In the genomic region with DNA sequence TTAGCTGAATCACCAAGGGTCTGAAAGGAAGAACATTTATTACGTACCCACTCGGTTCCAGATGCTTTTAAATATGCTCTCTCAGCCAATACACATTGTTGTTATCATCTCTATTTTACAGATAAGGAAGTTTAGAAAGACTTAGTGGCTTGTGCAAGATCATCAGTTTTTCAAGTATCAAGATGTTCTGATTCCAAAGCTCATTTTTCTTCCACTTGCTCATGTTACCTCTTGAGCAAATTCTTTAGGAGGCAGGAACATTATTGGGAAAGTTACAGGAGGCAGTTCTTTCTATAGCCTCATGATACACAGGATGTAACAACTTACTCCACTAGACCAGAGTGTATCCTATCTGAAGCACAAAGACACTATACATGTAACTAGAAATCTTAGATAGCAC, we compare ENCODE assay signal across 19 cellular contexts.
DNase-seq lines count a peak whose midpoint lies in the region; ATAC-seq, FAIRE-seq and TF ChIP-seq lines count a peak whose summit lies in the region.
"Had no signal": no experiment of that assay in that cellular context is flagged by ENCODE, and none has a peak within 500 bp of the region (broad histone marks: within the 10 kb centered on the region; RNA-seq: fewer than 3 reads in every experiment).

No MANE protein-coding gene starts in this region.

- H3K27me3 ChIP-seq in heart left ventricle (no peaks in the 10 kb centered on the region), astrocyte (ENCODE audit: insufficient read depth, low read length) (no peaks in the 10 kb centered on the region)

- H3K4me3 ChIP-seq in heart left ventricle (no peak overlapping the region), astrocyte (ENCODE audit: insufficient read depth, low read depth, low read length) (no peak overlapping the region), fibroblast of villous mesenchyme (ENCODE audit: low read depth, low read length) (peak overlapping the region; percentile 19)
- H3K4me3 ChIP-seq: HAP-1, K562 had no signal

- H3K9ac ChIP-seq in astrocyte (ENCODE audit: low read length) = no peak overlapping the region

- WGBS in heart left ventricle, 4 donors = 44 to 61% (median 54%) methylated on average over 2 of the region's 2 CpGs

- H3K4me2 ChIP-seq in astrocyte (ENCODE audit: low read length) = no peak overlapping the region

- TF ChIP-seq CTCF in heart left ventricle (IDR thresholded peaks at IDR 0.05) = no peak
- no peak for TF ChIP-seq CTCF in astrocyte (IDR thresholded peaks at IDR 0.05; ENCODE audit: insufficient read depth, low read depth, low read length)
- TF ChIP-seq CTCF in fibroblast of villous mesenchyme (IDR thresholded peaks at IDR 0.05; ENCODE audit: insufficient read depth, low read depth, low read length) = no peak
- TF ChIP-seq CTCF in omental fat pad (IDR thresholded peaks at IDR 0.05) = no peak

- H4K20me1 ChIP-seq in astrocyte (ENCODE audit: insufficient read depth, low read length) = no peaks in the 10 kb centered on the region

- H2AFZ ChIP-seq in astrocyte (ENCODE audit: low read depth, low read length) = no peak overlapping the region

- no peak overlapping the region for H3K4me3 Mint-ChIP-seq in astrocyte (ENCODE audit: unreplicated experiment)
- H3K4me3 Mint-ChIP-seq: CD14-positive monocyte had no signal

- H3K27ac Mint-ChIP-seq in astrocyte (ENCODE audit: unreplicated experiment) = no peak overlapping the region
- H3K27ac Mint-ChIP-seq: CD14-positive monocyte had no signal

- intact Hi-C loops in Right ventricle myocardium inferior (cut with DNase I) (no loop called here), heart left ventricle (cut with DNase I) (no loop called here)

- FAIRE-seq in astrocyte (lab: Jason Lieb, UNC) = no peak
- FAIRE-seq: K562 had no signal

- H3K4me1 ChIP-seq in heart left ventricle = peaks cover 0 to 4% (median 0%) of the 10 kb centered on the region in 12 donors
- peaks cover 16% of the 10 kb centered on the region for H3K4me1 ChIP-seq in astrocyte (ENCODE audit: insufficient read depth, low read length)
- H3K4me1 ChIP-seq: HAP-1 had no signal

- no peaks in the 10 kb centered on the region for H3K27me3 Mint-ChIP-seq in astrocyte (ENCODE audit: low read depth, unreplicated experiment)

- no peak for DNase-seq in Right ventricle myocardium inferior (ENCODE audit: missing footprints)
- no peak for DNase-seq in heart left ventricle
- DNase-seq in astrocyte (ENCODE audit: low read depth) = peak; percentile 46
- DNase-seq in fibroblast of villous mesenchyme (ENCODE audit: low read depth) = peak; percentile 96
- no peak for DNase-seq in omental fat pad (ENCODE audit: low spot score)
- no peak for DNase-seq in GM19238 (ENCODE audit: insufficient read length, low spot score)
- no peak for DNase-seq in stimulated activated CD4-positive, alpha-beta T cell treated with anti-CD3 and anti-CD28 coated beads, Interleukin-4, amount 100 ng/mL, for 1 hour
- DNase-seq in NCI-H524 (lab: John Stamatoyannopoulos, UW) = no peak
- DNase-seq: DMS79, NCI-H1694 treated with DMSO at 0.1 percent for 48 hours, NCI-H2107, NCI-H510A treated with DMSO at 0.1 percent for 48 hours, NCI-H82, OCI-M1, SIG-M5 had no signal

- no peaks in the 10 kb centered on the region for H3K36me3 ChIP-seq in heart left ventricle
- no peaks in the 10 kb centered on the region for H3K36me3 ChIP-seq in astrocyte (ENCODE audit: insufficient read depth, low read length)
- H3K36me3 ChIP-seq: HAP-1 had no signal

- no peak for TF ChIP-seq POLR2A in heart left ventricle (IDR thresholded peaks at IDR 0.05)

- peaks cover 0 to 7% (median 0%) of the 10 kb centered on the region in 12 donors for H3K9me3 ChIP-seq in heart left ventricle
- no peaks in the 10 kb centered on the region for H3K9me3 ChIP-seq in astrocyte (ENCODE audit: insufficient read depth, low read depth, low read length)
- H3K9me3 ChIP-seq: HAP-1 had no signal

- H3K36me3 Mint-ChIP-seq in astrocyte (ENCODE audit: low read depth, unreplicated experiment) = no peaks in the 10 kb centered on the region
- H3K36me3 Mint-ChIP-seq: CD14-positive monocyte had no signal

- H3K27ac ChIP-seq in heart left ventricle = no peak overlapping the region
- no peak overlapping the region for H3K27ac ChIP-seq in astrocyte (ENCODE audit: low read depth, low read length)
- H3K27ac ChIP-seq: 22Rv1 had no signal

- peaks cover 47% of the 10 kb centered on the region for H3K4me1 Mint-ChIP-seq in astrocyte (ENCODE audit: low read depth, unreplicated experiment)
- H3K4me1 Mint-ChIP-seq: CD14-positive monocyte had no signal

- H3K79me2 ChIP-seq in astrocyte (ENCODE audit: insufficient read depth, low read length) = no peaks in the 10 kb centered on the region

- no peaks in the 10 kb centered on the region for H3K9me3 Mint-ChIP-seq in astrocyte (ENCODE audit: unreplicated experiment)

- ATAC-seq in Right ventricle myocardium inferior (peak; percentile 32), heart left ventricle (no peak), omental fat pad (ENCODE audit: low FRiP score) (peak; percentile 55)
- ATAC-seq: K562 had no signal

Comparison
In these comparisons a context has a peak if more than half of its experiments do, and no peak if none do; other contexts are left out.
1. ATAC-seq: peak in Right ventricle myocardium inferior (single experiment) and omental fat pad (single experiment); none in heart left ventricle (0 of 4).
2. DNase-seq: peak in astrocyte (single experiment) and fibroblast of villous mesenchyme (single experiment); none in Right ventricle myocardium inferior (single experiment), heart left ventricle (0 of 5), omental fat pad (single experiment), GM19238 (single experiment), stimulated activated CD4-positive, alpha-beta T cell treated with anti-CD3 and anti-CD28 coated beads, Interleukin-4, amount 100 ng/mL, for 1 hour (single experiment) and NCI-H524 (0 of 2).